Comparison of ENCODE assay signal across 17 cellular contexts in genomic region chr14:68961361-68961760, GRCh38. TPM values are rescaled to one million over a fixed set of nuclear protein-coding genes. Genes with fewer than 3 reads are reported as not detected.
DNase-seq lines count a peak whose midpoint lies in the region; ATAC-seq and TF ChIP-seq lines count a peak whose summit lies in the region.
"Had no signal": no experiment of that assay in that cellular context is flagged by ENCODE, and none has a peak within 500 bp of the region (broad histone marks: within the 10 kb centered on the region; RNA-seq: fewer than 3 reads in every experiment).

No MANE protein-coding gene starts in this region.

- H3K9ac ChIP-seq in SK-N-SH (no peak overlapping the region), muscle layer of colon (ENCODE audit: low read length) (no peak overlapping the region)

- POLR2A ChIA-PET in SK-N-SH (lab: Yijun Ruan, JAX) (no interaction called here), PC-9 (lab: Charles Lee; ENCODE audit: unreplicated experiment) (no interaction called here)
- POLR2A ChIA-PET in CD8-positive, alpha-beta memory T cell (lab: Charles Lee), result no interaction called here

- DNase-seq in SK-N-SH (no peak), breast epithelium (ENCODE audit: low spot score in 2 of 2) (no peak), PC-9 (no peak), H7 (no peak)
- no peak for DNase-seq in CD8-positive, alpha-beta memory T cell
- DNase-seq: activated CD4-positive, alpha-beta T cell treated with anti-CD3 and anti-CD28 coated beads for 4 hours; effector memory CD4-positive, alpha-beta T cell; NCI-H524 treated with DMSO at 0.1 percent for 48 hours; OCI-M1 had no signal

- H3F3A ChIP-seq in SK-N-SH (replicated peaks; ENCODE audit: insufficient read depth) (peaks cover 28% of the 10 kb centered on the region), PC-9 (ENCODE audit: insufficient read depth, low read depth) (peaks cover 27% of the 10 kb centered on the region; the same call in 1 of the 2 replicates)

- 78% methylated on average over 7 of the region's 7 CpGs for WGBS in SK-N-SH (ENCODE audit: low lambda C conversion rate)

- TF ChIP-seq CTCF in SK-N-SH (IDR thresholded peaks at IDR 0.05), result no peak
- no peak for TF ChIP-seq CTCF in breast epithelium (IDR thresholded peaks at IDR 0.05)
- no peak for TF ChIP-seq CTCF in PC-9 (conservative IDR thresholded peaks at IDR 0.05)

- peaks cover 4 to 6% of the 10 kb centered on the region in 2 donors for H3K27me3 Mint-ChIP-seq in CD8-positive, alpha-beta memory T cell

- ATAC-seq in SK-N-SH treated with all-trans-retinoic acid at 6 μM for 48 hours, result no peak
- ATAC-seq: activated naive CD4-positive, alpha-beta T cell treated with anti-CD3 and anti-CD28 coated beads, Interleukin-2, amount 50 U/mL, for 72 hours had no signal

- peaks cover 11 to 21% (median 14%) of the 10 kb centered on the region in 3 donors for H3K4me1 Mint-ChIP-seq in CD8-positive, alpha-beta memory T cell

- H3K9me3 Mint-ChIP-seq in CD8-positive, alpha-beta memory T cell, result no peaks in the 10 kb centered on the region
- H3K9me3 Mint-ChIP-seq: activated naive CD4-positive, alpha-beta T cell treated with anti-CD3 and anti-CD28 coated beads, Interleukin-2, amount 50 U/mL, for 72 hours had no signal

- H3K9me2 ChIP-seq in SK-N-SH (no peaks in the 10 kb centered on the region), PC-9 (ENCODE audit: insufficient read depth) (no peaks in the 10 kb centered on the region)

- BruUV-seq in PC-9 (replicated peaks; lab: Mats Ljungman, UMichigan), result no TSS peak

- CTCF ChIA-PET in SK-N-SH (lab: Yijun Ruan, JAX) (interaction anchor here (0.8 to 1.9 kb wide), 4 partner anchors 10 to 146 kb away, joined by 3 to 6 read pairs (median 4); no protein-coding TSS in a partner anchor), PC-9 (lab: Charles Lee) (interaction anchor here (0.8 kb wide), 1 partner anchor 50 kb away, joined by 3 read pairs; no protein-coding TSS in a partner anchor)
- CTCF ChIA-PET in CD8-positive, alpha-beta memory T cell (lab: Charles Lee), result interaction anchor here (0.8 kb wide), 1 partner anchor 16 kb away, joined by 4 read pairs; no protein-coding TSS in a partner anchor

- H3K27me3 ChIP-seq in SK-N-SH (ENCODE audit: insufficient read depth), result no peaks in the 10 kb centered on the region
- H3K27me3 ChIP-seq in breast epithelium, result no peaks in the 10 kb centered on the region
- H3K27me3 ChIP-seq in muscle layer of colon (ENCODE audit: control insufficient read depth in 1 of 2, insufficient read depth in 2 of 2, low read length in 2 of 2), result no peaks in the 10 kb centered on the region
- no peaks in the 10 kb centered on the region for H3K27me3 ChIP-seq in PC-9 (ENCODE audit: insufficient read depth, low read depth)
- no peaks in the 10 kb centered on the region for H3K27me3 ChIP-seq in H7 (ENCODE audit: control insufficient read depth, insufficient read depth, low read length)
- H3K27me3 ChIP-seq in CD8-positive, alpha-beta memory T cell (ENCODE audit: insufficient read depth, low read length, poor library complexity, severe bottlenecking), result no peaks in the 10 kb centered on the region
- H3K27me3 ChIP-seq: suprapubic skin had no signal

- H3K27ac ChIP-seq in SK-N-SH (ENCODE audit: low read depth in 2 of 2, low read length in 1 of 2) (peak overlapping the region in 1 of 2 experiments; percentile 73; a peak in 1 of 4 replicates), breast epithelium (peak overlapping the region; percentile 74 to 81), muscle layer of colon (ENCODE audit: low read depth, low read length) (peak overlapping the region; percentile 82), temporal lobe (ENCODE audit: low read depth, low read length) (peak overlapping the region; percentile 27), PC-9 (no peak overlapping the region)
- no peak overlapping the region for H3K27ac ChIP-seq in CD8-positive, alpha-beta memory T cell (ENCODE audit: low read depth, low read length)
- H3K27ac ChIP-seq: 22Rv1, C4-2B, HL-60, suprapubic skin had no signal

- H4K20me1 ChIP-seq in SK-N-SH (ENCODE audit: insufficient read depth), result peaks cover 100% of the 10 kb centered on the region
- peaks cover 97% of the 10 kb centered on the region for H4K20me1 ChIP-seq in PC-9 (ENCODE audit: insufficient read depth)

- H3K36me3 Mint-ChIP-seq in CD8-positive, alpha-beta memory T cell, result peaks cover 0 to 4% (median 2%) of the 10 kb centered on the region in 3 donors

- H3K27ac Mint-ChIP-seq in CD8-positive, alpha-beta memory T cell, result peak overlapping the region in 2 of 8 donors; percentile 8 to 17

- 0 out of 2 replicates have a peak overlapping the region, but pooled peaks have one; percentile 7 for H3K4me2 ChIP-seq in SK-N-SH
- no peak overlapping the region for H3K4me2 ChIP-seq in PC-9

- TF ChIP-seq EP300 in SK-N-SH (IDR thresholded peaks at IDR 0.05; ENCODE audit: borderline replicate concordance in 1 of 2, low read depth in 1 of 2, low read length in 1 of 2), result no peak

- H3K4me1 ChIP-seq in SK-N-SH (ENCODE audit: control insufficient read depth in 1 of 2, insufficient read depth in 2 of 2, low read depth in 1 of 2, low read length in 1 of 2) (peaks cover 59 to 70% of the 10 kb centered on the region in 2 experiments), breast epithelium (peaks cover 26 to 60% of the 10 kb centered on the region in 2 donors), muscle layer of colon (ENCODE audit: insufficient read depth, low read length) (peaks cover 99% of the 10 kb centered on the region), PC-9 (replicated peaks; ENCODE audit: insufficient read depth) (peaks cover 29% of the 10 kb centered on the region)
- H3K4me1 ChIP-seq in CD8-positive, alpha-beta memory T cell (ENCODE audit: insufficient read depth, low read length), result peaks cover 77% of the 10 kb centered on the region

- no peak for TF ChIP-seq RAD21 in SK-N-SH (IDR thresholded peaks at IDR 0.05; ENCODE audit: low read length)

- no peak overlapping the region for H3K4me3 Mint-ChIP-seq in CD8-positive, alpha-beta memory T cell

- intact Hi-C loops in breast epithelium (cut with DNase I; ENCODE audit: low total_unique reads) (loop anchor here (5.0 kb wide), 1 partner anchor 414 kb away; no protein-coding TSS in a partner anchor), PC-9 (cut with micrococcal nuclease; ENCODE audit: unreplicated experiment) (no loop called here)

- no peak for TF ChIP-seq POLR2A in breast epithelium (IDR thresholded peaks at IDR 0.05)

- H3K9me3 ChIP-seq in SK-N-SH (no peaks in the 10 kb centered on the region), breast epithelium (no peaks in the 10 kb centered on the region), muscle layer of colon (ENCODE audit: low read length) (no peaks in the 10 kb centered on the region), PC-9 (ENCODE audit: insufficient read depth, low read depth) (no peaks in the 10 kb centered on the region)
- H3K9me3 ChIP-seq in CD8-positive, alpha-beta memory T cell (ENCODE audit: low read length), result no peaks in the 10 kb centered on the region
- H3K9me3 ChIP-seq: suprapubic skin had no signal

- H2AFZ ChIP-seq in SK-N-SH (ENCODE audit: low read depth) (no peak overlapping the region), PC-9 (no peak overlapping the region)

- H3K36me3 ChIP-seq in SK-N-SH (replicated peaks in 1 of 2; ENCODE audit: control insufficient read depth in 1 of 2, insufficient read depth in 2 of 2, low read length in 1 of 2) (peaks cover 15 to 37% of the 10 kb centered on the region in 2 experiments), breast epithelium (no peaks in the 10 kb centered on the region), muscle layer of colon (ENCODE audit: insufficient read depth, low read length) (peaks cover 22% of the 10 kb centered on the region), PC-9 (ENCODE audit: low read depth) (peaks cover 40% of the 10 kb centered on the region; the same call in 1 of the 2 replicates), H7 (replicated peaks; ENCODE audit: control insufficient read depth, insufficient read depth, low read length) (peaks cover 2% of the 10 kb centered on the region)
- no peaks in the 10 kb centered on the region for H3K36me3 ChIP-seq in CD8-positive, alpha-beta memory T cell (ENCODE audit: insufficient read depth, low read length)
- H3K36me3 ChIP-seq: suprapubic skin had no signal

- H3K79me2 ChIP-seq in SK-N-SH (ENCODE audit: insufficient read depth) (peaks cover 100% of the 10 kb centered on the region), PC-9 (ENCODE audit: low read depth) (peaks cover 100% of the 10 kb centered on the region)

- no peak overlapping the region for H3K4me3 ChIP-seq in SK-N-SH (ENCODE audit: low read depth in 2 of 2, low read length in 1 of 2)
- peak overlapping the region in 1 of 3 donors; percentile 9 for H3K4me3 ChIP-seq in breast epithelium
- peak overlapping the region in 1 of 2 donors; percentile 28 for H3K4me3 ChIP-seq in muscle layer of colon (ENCODE audit: low read depth in 1 of 2, low read length in 2 of 2)
- no peak overlapping the region for H3K4me3 ChIP-seq in PC-9
- H3K4me3 ChIP-seq in H7 (ENCODE audit: insufficient read depth, low read depth, low read length), result no peak overlapping the region
- H3K4me3 ChIP-seq in CD8-positive, alpha-beta memory T cell (ENCODE audit: low read length), result no peak overlapping the region
- H3K4me3 ChIP-seq: suprapubic skin had no signal

TF ChIP-seq in SK-N-SH treated with all-trans-retinoic acid at 6 μM for 48 hours, 23 proteins besides CTCF, POLR2A, EP300 and RAD21 (continues in another document):
- TF ChIP-seq TOX (CRISPR knock-in tag; IDR thresholded peaks at IDR 0.05; ENCODE audit: borderline replicate concordance) (no peak), ZNF70 (CRISPR knock-in tag; IDR thresholded peaks at IDR 0.05) (no peak)
- TF ChIP-seq, protein P1, sequence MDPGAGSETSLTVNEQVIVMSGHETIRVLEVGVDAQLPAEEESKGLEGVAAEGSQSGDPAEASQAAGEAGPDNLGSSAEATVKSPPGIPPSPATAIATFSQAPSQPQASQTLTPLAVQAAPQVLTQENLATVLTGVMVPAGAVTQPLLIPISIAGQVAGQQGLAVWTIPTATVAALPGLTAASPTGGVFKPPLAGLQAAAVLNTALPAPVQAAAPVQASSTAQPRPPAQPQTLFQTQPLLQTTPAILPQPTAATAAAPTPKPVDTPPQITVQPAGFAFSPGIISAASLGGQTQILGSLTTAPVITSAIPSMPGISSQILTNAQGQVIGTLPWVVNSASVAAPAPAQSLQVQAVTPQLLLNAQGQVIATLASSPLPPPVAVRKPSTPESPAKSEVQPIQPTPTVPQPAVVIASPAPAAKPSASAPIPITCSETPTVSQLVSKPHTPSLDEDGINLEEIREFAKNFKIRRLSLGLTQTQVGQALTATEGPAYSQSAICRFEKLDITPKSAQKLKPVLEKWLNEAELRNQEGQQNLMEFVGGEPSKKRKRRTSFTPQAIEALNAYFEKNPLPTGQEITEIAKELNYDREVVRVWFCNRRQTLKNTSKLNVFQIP (CRISPR knock-in tag; IDR thresholded peaks at IDR 0.05; ENCODE audit: borderline replicate concordance, low read depth), result no peak

RNA-seq across cellular contexts. Expression of gene ACTN1, which starts 17.7 kb away (rescaled TPM):
- polyA plus RNA-seq in SK-N-SH (2012; rRNA removed), result 266 and 319 TPM in 2 replicates
- 144 and 218 TPM in 2 replicates for polyA plus RNA-seq in SK-N-SH (2012; cell fraction: cytosol; rRNA removed)
- polyA plus RNA-seq in SK-N-SH (2012; cell fraction: nucleus; rRNA removed), result 589 and 740 TPM in 2 replicates
- 100 to 1,000 TPM in 2 of 3 donors, 10 to 100 TPM in 1; 75.0 to 295 (median 290) TPM for total RNA-seq in breast epithelium
- total RNA-seq in temporal lobe, result 21.4 TPM
- total RNA-seq in PC-9 (2021), result 314 and 323 TPM in 2 replicates
- total RNA-seq in H7 (2014; rRNA removed; shearing (Covaris generic)), result 161 and 169 TPM in 2 replicates
- 10 to 100 TPM; 52.7 to 53.3 TPM for total RNA-seq in CD8-positive, alpha-beta memory T cell
- 47.4 TPM for polyA plus RNA-seq in CD8-positive, alpha-beta memory T cell

Comparison
In these comparisons a context has a peak if more than half of its experiments do, and no peak if none do; other contexts are left out.
1. H3K27ac ChIP-seq: peak in breast epithelium (2 of 2), muscle layer of colon (single experiment) and temporal lobe (single experiment); none in PC-9 (single experiment) and CD8-positive, alpha-beta memory T cell (single experiment).